In the genomic region with DNA sequence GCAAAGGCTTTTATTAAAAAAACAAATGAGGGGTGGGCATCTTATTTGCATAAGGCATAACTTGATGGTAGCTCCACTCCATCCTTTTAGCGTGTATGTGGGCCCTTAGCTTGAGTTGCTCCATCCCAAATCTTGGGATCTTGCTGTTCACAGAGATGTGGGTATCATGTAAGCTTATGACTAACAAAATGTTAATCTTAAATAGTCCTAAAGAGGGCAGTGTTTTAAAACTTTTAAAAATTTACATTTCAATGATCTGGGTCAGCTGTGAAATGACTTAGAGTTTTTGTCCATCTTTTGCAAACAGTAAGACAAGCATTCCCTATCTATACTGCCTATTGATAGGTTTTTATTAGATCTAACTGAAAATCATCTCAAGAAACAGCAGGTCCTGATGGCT, we compare ENCODE assay signal across 9 cellular contexts.
DNase-seq lines count a peak whose midpoint lies in the region; ATAC-seq, FAIRE-seq and TF ChIP-seq lines count a peak whose summit lies in the region.
"Had no signal": no experiment of that assay in that cellular context is flagged by ENCODE, and none has a peak within 500 bp of the region (broad histone marks: within the 10 kb centered on the region; RNA-seq: fewer than 3 reads in every experiment).

No MANE protein-coding gene starts in this region.

- H3K36me3 Mint-ChIP-seq in type B pancreatic cell = no peaks in the 10 kb centered on the region

- TF ChIP-seq CTCF in NB4 (IDR thresholded peaks at IDR 0.05; ENCODE audit: low read depth, low read length) (peak; percentile 10), choroid plexus epithelial cell (conservative IDR thresholded peaks at IDR 0.05; ENCODE audit: low read depth, low read length) (no peak), type B pancreatic cell (conservative IDR thresholded peaks at IDR 0.05) (peak; percentile 39)

- no peak for TF ChIP-seq POLR2A in NB4 (IDR thresholded peaks at IDR 0.05; ENCODE audit: extremely low read depth, insufficient read length)

- no peak overlapping the region for H3K27ac Mint-ChIP-seq in type B pancreatic cell

- peak; percentile 49 for ATAC-seq in Right ventricle myocardium superior (ENCODE audit: poor library complexity)
- no peak for ATAC-seq in Right ventricle myocardium inferior

- intact Hi-C loops in Right ventricle myocardium superior (cut with DNase I) (no loop called here), Right ventricle myocardium inferior (cut with DNase I) (no loop called here)

- H3K9me3 Mint-ChIP-seq in type B pancreatic cell = no peaks in the 10 kb centered on the region

- no peak for FAIRE-seq in HTR-8/SVneo (lab: Jason Lieb, UNC)

- H3K4me1 Mint-ChIP-seq in type B pancreatic cell (ENCODE audit: unreplicated experiment) = no peaks in the 10 kb centered on the region

- H3K4me3 ChIP-seq in NB4 (ENCODE audit: low read depth, low read length) (no peak overlapping the region), choroid plexus epithelial cell (ENCODE audit: low read depth, low read length) (no peak overlapping the region)
- H3K4me3 ChIP-seq: thoracic aorta had no signal

- H3K4me3 Mint-ChIP-seq in type B pancreatic cell = no peak overlapping the region

- H3K27me3 Mint-ChIP-seq in type B pancreatic cell = no peaks in the 10 kb centered on the region

- DNase-seq in Right ventricle myocardium superior (no peak), Right ventricle myocardium inferior (ENCODE audit: missing footprints) (no peak), NB4 (ENCODE audit: low read depth) (peak; percentile 44), choroid plexus epithelial cell (ENCODE audit: low read depth) (peak; percentile 34), type B pancreatic cell (ENCODE audit: extremely low spot score, unreplicated experiment) (no peak), HTR-8/SVneo (ENCODE audit: insufficient read length, low spot score) (no peak), GDM1 (lab: John Stamatoyannopoulos, UW) (no peak)
- DNase-seq in activated CD4-positive, alpha-beta T cell treated with anti-CD3 and anti-CD28 coated beads, Interleukin-2, amount 50 U/mL, for 1 hour = no peak

Comparison
In these comparisons a context has a peak if more than half of its experiments do, and no peak if none do; other contexts are left out.
1. DNase-seq: peak in NB4 (single experiment) and choroid plexus epithelial cell (single experiment); none in Right ventricle myocardium superior (single experiment), Right ventricle myocardium inferior (single experiment), type B pancreatic cell (single experiment), HTR-8/SVneo (single experiment), activated CD4-positive, alpha-beta T cell treated with anti-CD3 and anti-CD28 coated beads, Interleukin-2, amount 50 U/mL, for 1 hour (single experiment) and GDM1 (single experiment).